In the genomic region with DNA sequence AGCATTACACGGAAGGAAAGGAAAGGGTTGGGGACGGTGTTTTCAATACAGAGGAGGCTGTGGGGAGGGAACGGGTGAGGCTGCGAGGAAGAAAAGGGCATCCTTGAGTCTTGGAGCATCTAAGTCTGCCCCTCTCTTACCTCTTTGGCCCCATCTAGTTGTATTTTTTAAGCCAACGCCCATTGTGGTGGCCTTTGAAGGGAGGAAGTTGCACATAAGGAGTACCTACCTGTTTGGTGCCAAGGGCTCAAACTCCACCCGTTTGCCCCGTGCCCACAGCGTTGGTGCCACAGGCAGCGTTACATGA, we compare ENCODE assay signal across 10 cellular contexts.
DNase-seq lines count a peak whose midpoint lies in the region; ATAC-seq and TF ChIP-seq lines count a peak whose summit lies in the region.
"Had no signal": no experiment of that assay in that cellular context is flagged by ENCODE, and none has a peak within 500 bp of the region (broad histone marks: within the 10 kb centered on the region; RNA-seq: fewer than 3 reads in every experiment).

No MANE protein-coding gene starts in this region.

- TF ChIP-seq POLR2A in right lobe of liver (IDR thresholded peaks at IDR 0.05) (no peak), suprapubic skin (IDR thresholded peaks at IDR 0.05) (no peak)

- H3K4me1 ChIP-seq in adipocyte (ENCODE audit: control insufficient read depth, insufficient read depth, low read length) (peaks cover 9% of the 10 kb centered on the region), right lobe of liver (peaks cover 0 to 19% (median 9%) of the 10 kb centered on the region in 4 donors), suprapubic skin (peaks cover 21% of the 10 kb centered on the region)

- no peaks in the 10 kb centered on the region for H3K36me3 ChIP-seq in adipocyte (ENCODE audit: control insufficient read depth, insufficient read depth, low read length, severe bottlenecking)
- no peaks in the 10 kb centered on the region for H3K36me3 ChIP-seq in right lobe of liver
- H3K36me3 ChIP-seq in suprapubic skin = no peaks in the 10 kb centered on the region
- H3K36me3 ChIP-seq: BLaER1 treated with 17β-estradiol and CSF1 and Interleukin-3, amounts not matched to agents 10 nM and 100 nM had no signal

- peaks cover 23% of the 10 kb centered on the region for H3K4me1 Mint-ChIP-seq in activated T-cell treated with anti-CD3 and anti-CD28 coated beads, Interleukin-2, amount 50 U/mL, for 24 hours (ENCODE audit: low read depth)

- no peaks in the 10 kb centered on the region for H3K9me3 Mint-ChIP-seq in activated T-cell treated with anti-CD3 and anti-CD28 coated beads, Interleukin-2, amount 50 U/mL, for 24 hours

- intact Hi-C loops in right lobe of liver (cut with DNase I) = no loop called here

- no peak overlapping the region for H3K27ac Mint-ChIP-seq in activated T-cell treated with anti-CD3 and anti-CD28 coated beads, Interleukin-2, amount 50 U/mL, for 24 hours

- whole genome bisulfite sequencing in right lobe of liver (ENCODE audit: insufficient coverage, low coverage, low lambda C conversion rate, missing lambda C conversion rate) = 4% methylated on average over 8 of the region's 9 CpGs
- WGBS in suprapubic skin = 26% methylated on average over 9 of the region's 9 CpGs

- H3K4me3 ChIP-seq in adipocyte (ENCODE audit: low read length) (peak overlapping the region; percentile 75), right lobe of liver (peak overlapping the region; percentile 43 to 69 (median 64)), suprapubic skin (peak overlapping the region; percentile 53)
- H3K4me3 ChIP-seq: BLaER1 treated with 17β-estradiol and CSF1 and Interleukin-3, amounts not matched to agents 10 nM and 100 nM had no signal

- peak overlapping the region in 1 of 3 donors; percentile 16 for H3K27ac ChIP-seq in right lobe of liver
- H3K27ac ChIP-seq in suprapubic skin = no peak overlapping the region
- H3K27ac ChIP-seq: BLaER1 treated with 17β-estradiol and CSF1 and Interleukin-3, amounts not matched to agents 10 nM and 100 nM had no signal

- H3K4me3 Mint-ChIP-seq in activated T-cell treated with anti-CD3 and anti-CD28 coated beads, Interleukin-2, amount 50 U/mL, for 24 hours = peak overlapping the region; percentile 45

- no peak overlapping the region for H3K9ac ChIP-seq in adipocyte (ENCODE audit: low read length)
- H3K9ac ChIP-seq: BLaER1 treated with 17β-estradiol and CSF1 and Interleukin-3, amounts not matched to agents 10 nM and 100 nM had no signal

- H3K9me3 ChIP-seq in adipocyte (ENCODE audit: control insufficient read depth, low read length) = no peaks in the 10 kb centered on the region
- H3K9me3 ChIP-seq in right lobe of liver = no peaks in the 10 kb centered on the region
- no peaks in the 10 kb centered on the region for H3K9me3 ChIP-seq in suprapubic skin

- TF ChIP-seq CTCF in right lobe of liver (IDR thresholded peaks at IDR 0.05) (no peak), suprapubic skin (IDR thresholded peaks at IDR 0.05) (no peak)

- no peak for TF ChIP-seq EP300 in suprapubic skin (IDR thresholded peaks at IDR 0.05)

- no peak for DNase-seq in activated T-cell treated with anti-CD3 and anti-CD28 coated beads, Interleukin-2, amount 50 U/mL, for 24 hours
- DNase-seq in activated T-cell treated with anti-CD3 and anti-CD28 coated beads, Interleukin-2, amount 50 U/mL, for 1 hour = no peak
- DNase-seq in adipocyte (ENCODE audit: low read depth) (no peak), right lobe of liver (no peak), suprapubic skin (ENCODE audit: low spot score in 2 of 2) (no peak), NCI-H510A (lab: John Stamatoyannopoulos, UW) (no peak)
- DNase-seq: KG1 had no signal

- H3K36me3 Mint-ChIP-seq in activated T-cell treated with anti-CD3 and anti-CD28 coated beads, Interleukin-2, amount 50 U/mL, for 24 hours (ENCODE audit: low read depth) = no peaks in the 10 kb centered on the region

- H3K27me3 Mint-ChIP-seq in activated T-cell treated with anti-CD3 and anti-CD28 coated beads, Interleukin-2, amount 50 U/mL, for 24 hours = peaks cover 66% of the 10 kb centered on the region

- no peak for ATAC-seq in right lobe of liver
- no peak for ATAC-seq in HG03025 (IDR thresholded peaks at IDR 0.05; ENCODE audit: low FRiP score, unreplicated experiment)
- ATAC-seq in HG03571 (IDR thresholded peaks at IDR 0.05; ENCODE audit: unreplicated experiment) = no peak

- H3K27me3 ChIP-seq in adipocyte (replicated peaks; ENCODE audit: control insufficient read depth, insufficient read depth, low read length) (peaks cover 18% of the 10 kb centered on the region), right lobe of liver (no peaks in the 10 kb centered on the region), suprapubic skin (peaks cover 24% of the 10 kb centered on the region)
